32 cellular contexts compared by ENCODE assay signal in genomic region chr3:30113906-30114305, GRCh38.
"Had no signal": no experiment of that assay in that cellular context is flagged by ENCODE, and none has a peak within 500 bp of the region (broad histone marks: within the 10 kb centered on the region; RNA-seq: fewer than 3 reads in every experiment).

No MANE protein-coding gene starts in this region.

- H3K27ac Mint-ChIP-seq: activated B cell treated with CpG ODN at 0.5 μM for 24 hours; activated CD4-positive, alpha-beta memory T cell treated with anti-CD3 and anti-CD28 coated beads for 36 hours; activated CD4-positive, alpha-beta T cell treated with anti-CD3 and anti-CD28 coated beads, Interleukin-2, amount 10 ng/mL, durations not matched to agents 24 days and 14 days; activated CD8-positive, alpha-beta memory T cell treated with anti-CD3 and anti-CD28 coated beads, Interleukin-2, amount 10 ng/mL, durations not matched to agents 7 days and 5 days; activated CD8-positive, alpha-beta T cell treated with anti-CD3 and anti-CD28 coated beads, Interleukin-2, amount 10 ng/mL, durations not matched to agents 7 days and 5 days; activated naive CD4-positive, alpha-beta T cell treated with anti-CD3 and anti-CD28 coated beads, Interleukin-2, amount 10 ng/mL, durations not matched to agents 7 days and 5 days; activated naive CD4-positive, alpha-beta T cell treated with anti-CD3 and anti-CD28 coated beads, Interleukin-2, amount 50 U/mL, for 72 hours; activated naive CD8-positive, alpha-beta T cell treated with anti-CD3 and anti-CD28 coated beads, Interleukin-2, amount 10 ng/mL, durations not matched to agents 7 days and 5 days; activated T-cell treated with anti-CD3 and anti-CD28 coated beads, Interleukin-2, amount 50 U/mL, for 24 hours; activated T-cell treated with anti-CD3 and anti-CD28 coated beads, Interleukin-2, amount 50 U/mL, for 72 hours; effector memory CD8-positive, alpha-beta T cell; T-helper 1 cell treated with Interleukin-12 subunit alpha and Interleukin-12 subunit beta and Interleukin-4 antibody, amounts not matched to agents 30 μg/mL and 1 μg/mL, for 36 hours had no signal

- H3K27me3 Mint-ChIP-seq: activated B cell treated with CpG ODN at 0.5 μM for 24 hours; activated CD4-positive, alpha-beta memory T cell treated with anti-CD3 and anti-CD28 coated beads for 36 hours; activated T-cell treated with anti-CD3 and anti-CD28 coated beads, Interleukin-2, amount 50 U/mL, for 24 hours had no signal

- H3K36me3 ChIP-seq: brain microvascular endothelial cell, esophagus muscularis mucosa, gastrocnemius medialis, heart left ventricle, WERI-Rb-1 had no signal

- ATAC-seq: activated CD4-positive, CD25-positive, alpha-beta regulatory T cell treated with anti-CD3 and anti-CD28 coated beads, Interleukin-2, amount 50 U/mL, for 24 hours; activated CD8-positive, alpha-beta memory T cell treated with anti-CD3 and anti-CD28 coated beads, Interleukin-2, amount 10 ng/mL, durations not matched to agents 7 days and 5 days; activated CD8-positive, alpha-beta T cell treated with anti-CD3 and anti-CD28 coated beads, Interleukin-2, amount 10 ng/mL, durations not matched to agents 7 days and 5 days; activated naive CD4-positive, alpha-beta T cell treated with anti-CD3 and anti-CD28 coated beads, Interleukin-2, amount 50 U/mL, for 72 hours; activated T-cell treated with anti-CD3 and anti-CD28 coated beads, Interleukin-2, amount 50 U/mL, for 72 hours; effector memory CD8-positive, alpha-beta T cell; foreskin keratinocyte; gastrocnemius medialis; heart left ventricle; T-cell had no signal

- H3K36me3 Mint-ChIP-seq: activated CD4-positive, alpha-beta memory T cell treated with anti-CD3 and anti-CD28 coated beads for 36 hours; activated CD8-positive, alpha-beta memory T cell treated with anti-CD3 and anti-CD28 coated beads, Interleukin-2, amount 10 ng/mL, durations not matched to agents 7 days and 5 days; activated naive CD4-positive, alpha-beta T cell treated with anti-CD3 and anti-CD28 coated beads, Interleukin-2, amount 10 ng/mL, durations not matched to agents 7 days and 5 days; activated naive CD4-positive, alpha-beta T cell treated with anti-CD3 and anti-CD28 coated beads, Interleukin-2, amount 50 U/mL, for 72 hours; activated naive CD8-positive, alpha-beta T cell treated with anti-CD3 and anti-CD28 coated beads, Interleukin-2, amount 10 ng/mL, durations not matched to agents 7 days and 5 days; T-cell had no signal

- H3K9me3 Mint-ChIP-seq: activated B cell treated with CpG ODN at 0.5 μM for 24 hours; activated CD4-positive, alpha-beta memory T cell treated with anti-CD3 and anti-CD28 coated beads for 36 hours; activated CD4-positive, alpha-beta T cell treated with anti-CD3 and anti-CD28 coated beads, Interleukin-2, amount 10 ng/mL, durations not matched to agents 24 days and 14 days; activated naive CD4-positive, alpha-beta T cell treated with anti-CD3 and anti-CD28 coated beads, Interleukin-2, amount 10 ng/mL, durations not matched to agents 7 days and 5 days; activated naive CD4-positive, alpha-beta T cell treated with anti-CD3 and anti-CD28 coated beads, Interleukin-2, amount 50 U/mL, for 72 hours; activated naive CD8-positive, alpha-beta T cell treated with anti-CD3 and anti-CD28 coated beads, Interleukin-2, amount 10 ng/mL, durations not matched to agents 7 days and 5 days; activated T-cell treated with anti-CD3 and anti-CD28 coated beads, Interleukin-2, amount 50 U/mL, for 24 hours; activated T-cell treated with anti-CD3 and anti-CD28 coated beads, Interleukin-2, amount 50 U/mL, for 72 hours; effector memory CD8-positive, alpha-beta T cell; T-cell; T-helper 1 cell treated with Interleukin-12 subunit alpha and Interleukin-12 subunit beta and Interleukin-4 antibody, amounts not matched to agents 30 μg/mL and 1 μg/mL, for 36 hours had no signal

- H3K4me3 ChIP-seq: esophagus muscularis mucosa, gastrocnemius medialis, heart left ventricle had no signal

- H3K4me1 Mint-ChIP-seq: activated CD8-positive, alpha-beta memory T cell treated with anti-CD3 and anti-CD28 coated beads, Interleukin-2, amount 10 ng/mL, durations not matched to agents 7 days and 5 days had no signal

- H3K27ac ChIP-seq: brain microvascular endothelial cell, foreskin keratinocyte, gastrocnemius medialis, heart left ventricle, WERI-Rb-1 had no signal

- H3K4me1 ChIP-seq: foreskin keratinocyte, gastrocnemius medialis had no signal

- H3K27me3 ChIP-seq: brain microvascular endothelial cell, esophagus muscularis mucosa, foreskin keratinocyte, gastrocnemius medialis, heart left ventricle had no signal

- H3K9me3 ChIP-seq: esophagus muscularis mucosa, gastrocnemius medialis, heart left ventricle had no signal

- H3K4me3 Mint-ChIP-seq: activated B cell treated with CpG ODN at 0.5 μM for 24 hours; activated CD4-positive, alpha-beta memory T cell treated with anti-CD3 and anti-CD28 coated beads for 36 hours; activated CD4-positive, alpha-beta T cell treated with anti-CD3 and anti-CD28 coated beads, Interleukin-2, amount 10 ng/mL, durations not matched to agents 24 days and 14 days; activated CD8-positive, alpha-beta memory T cell treated with anti-CD3 and anti-CD28 coated beads, Interleukin-2, amount 10 ng/mL, durations not matched to agents 7 days and 5 days; activated CD8-positive, alpha-beta T cell treated with anti-CD3 and anti-CD28 coated beads, Interleukin-2, amount 10 ng/mL, durations not matched to agents 7 days and 5 days; activated naive CD4-positive, alpha-beta T cell treated with anti-CD3 and anti-CD28 coated beads, Interleukin-2, amount 10 ng/mL, durations not matched to agents 7 days and 5 days; activated naive CD8-positive, alpha-beta T cell treated with anti-CD3 and anti-CD28 coated beads, Interleukin-2, amount 10 ng/mL, durations not matched to agents 7 days and 5 days; activated T-cell treated with anti-CD3 and anti-CD28 coated beads, Interleukin-2, amount 50 U/mL, for 24 hours; activated T-cell treated with anti-CD3 and anti-CD28 coated beads, Interleukin-2, amount 50 U/mL, for 72 hours; effector memory CD8-positive, alpha-beta T cell; T-cell; T-helper 1 cell treated with Interleukin-12 subunit alpha and Interleukin-12 subunit beta and Interleukin-4 antibody, amounts not matched to agents 30 μg/mL and 1 μg/mL, for 36 hours had no signal

- DNase-seq: activated B cell treated with CpG ODN at 0.5 μM for 24 hours; activated CD4-positive, alpha-beta memory T cell treated with anti-CD3 and anti-CD28 coated beads for 36 hours; activated CD4-positive, alpha-beta T cell treated with anti-CD3 and anti-CD28 coated beads, Interleukin-2, amount 10 ng/mL, durations not matched to agents 24 days and 14 days; activated CD8-positive, alpha-beta memory T cell treated with anti-CD3 and anti-CD28 coated beads, Interleukin-2, amount 10 ng/mL, durations not matched to agents 7 days and 5 days; activated CD8-positive, alpha-beta memory T cell treated with anti-CD3 and anti-CD28 coated beads, Interleukin-2, amount 50 U/mL, for 4 hours; activated CD8-positive, alpha-beta T cell treated with anti-CD3 and anti-CD28 coated beads, Interleukin-2, amount 10 ng/mL, durations not matched to agents 7 days and 5 days; activated gamma-delta T cell; activated naive CD4-positive, alpha-beta T cell; activated naive CD4-positive, alpha-beta T cell treated with anti-CD3 and anti-CD28 coated beads, Interleukin-2, amount 10 ng/mL, durations not matched to agents 7 days and 5 days; activated naive CD8-positive, alpha-beta T cell treated with anti-CD3 and anti-CD28 coated beads, Interleukin-2, amount 10 ng/mL, durations not matched to agents 7 days and 5 days; activated T-cell treated with anti-CD3 and anti-CD28 coated beads, Interleukin-2, amount 50 U/mL, for 24 hours; activated T-cell treated with anti-CD3 and anti-CD28 coated beads, Interleukin-2, amount 50 U/mL, for 72 hours; amniotic stem cell; anterior cingulate cortex; brain microvascular endothelial cell; caudate nucleus; cortex of kidney; dermis blood vessel endothelial cell; effector CD4-positive, alpha-beta T cell; effector memory CD8-positive, alpha-beta T cell; erythroblast; foreskin keratinocyte; gastrocnemius medialis; glutamatergic neuron; heart left ventricle; T-cell; T-helper 9 cell; WERI-Rb-1 had no signal
